In the genomic region with DNA sequence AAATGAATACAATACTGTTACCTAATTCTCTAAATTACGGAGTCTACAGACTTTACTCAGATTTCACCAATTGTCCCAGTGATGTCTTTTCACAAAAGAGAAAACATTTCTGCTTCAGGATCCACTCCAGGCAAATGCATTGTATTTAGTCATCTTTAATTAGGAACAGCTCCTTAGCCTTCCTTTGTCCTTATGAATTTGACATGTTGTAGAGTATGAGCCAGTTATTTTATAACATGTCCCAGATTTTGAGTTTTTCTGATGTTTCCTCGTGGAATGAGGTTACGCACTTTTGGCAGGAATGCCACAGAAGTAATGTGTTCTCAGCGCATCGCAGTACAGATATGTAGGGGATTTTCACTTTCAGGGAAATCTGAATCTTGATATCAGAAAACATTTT, we compare ENCODE assay signal across 26 cellular contexts. TPM values are rescaled to one million over a fixed set of nuclear protein-coding genes. Genes with fewer than 3 reads are reported as not detected.
A peak's percentile ranks its signal among the peaks of the same experiment; 100 is the strongest.
DNase-seq lines count a peak whose midpoint lies in the region; ATAC-seq and TF ChIP-seq lines count a peak whose summit lies in the region.
"Had no signal": no experiment of that assay in that cellular context is flagged by ENCODE, and none has a peak within 500 bp of the region (broad histone marks: within the 10 kb centered on the region; RNA-seq: fewer than 3 reads in every experiment).

No MANE protein-coding gene starts in this region.

- TF ChIP-seq CTCF in AG09319 (IDR thresholded peaks at IDR 0.05; ENCODE audit: low read depth, low read length) (no peak), GM23338 (conservative IDR thresholded peaks at IDR 0.05; ENCODE audit: low read depth in 2 of 2) (no peak), fibroblast of villous mesenchyme (IDR thresholded peaks at IDR 0.05; ENCODE audit: insufficient read depth, low read depth, low read length) (no peak)

- ATAC-seq in GM23338 (no peak), HG03045 (IDR thresholded peaks at IDR 0.05; ENCODE audit: unreplicated experiment) (no peak), HG03039 (IDR thresholded peaks at IDR 0.05; ENCODE audit: unreplicated experiment) (no peak), HG03354 (IDR thresholded peaks at IDR 0.05; ENCODE audit: poor library complexity, severe bottlenecking, unreplicated experiment) (no peak), GM21390 (IDR thresholded peaks at IDR 0.05; ENCODE audit: unreplicated experiment) (no peak)
- ATAC-seq: left lung; psoas muscle; Right ventricle myocardium inferior; stimulated activated memory B cell treated with anti-CD40 and anti-IgM and Interleukin-4, amounts not matched to agents 10 μg/mL and 1 μg/mL and 100 μg/mL, for 72 hours had no signal

- no peak overlapping the region for H3K4me3 ChIP-seq in GM23338
- H3K4me3 ChIP-seq in adipocyte (ENCODE audit: low read length), result peak overlapping the region; percentile 39
- H3K4me3 ChIP-seq in fibroblast of villous mesenchyme (ENCODE audit: low read depth, low read length), result no peak overlapping the region
- H3K4me3 ChIP-seq: HAP-1, left lung, PC-9, psoas muscle, sigmoid colon had no signal

- H3K27me3 ChIP-seq in GM23338 (ENCODE audit: insufficient read depth), result no peaks in the 10 kb centered on the region
- no peaks in the 10 kb centered on the region for H3K27me3 ChIP-seq in adipocyte (replicated peaks; ENCODE audit: control insufficient read depth, insufficient read depth, low read length)
- H3K27me3 ChIP-seq: left lung, sigmoid colon had no signal

- no peaks in the 10 kb centered on the region for H3F3A ChIP-seq in GM23338 (replicated peaks; ENCODE audit: low read depth)

- peak overlapping the region; percentile 11 for H3K9ac ChIP-seq in adipocyte (ENCODE audit: low read length)

- H2AFZ ChIP-seq in GM23338, result no peak overlapping the region
- H2AFZ ChIP-seq: PC-9 had no signal

- peak overlapping the region; percentile 85 for H3K27ac Mint-ChIP-seq in GM23338
- H3K27ac Mint-ChIP-seq: activated CD4-positive, alpha-beta T cell treated with anti-CD3 and anti-CD28 coated beads, Interleukin-2, amount 10 ng/mL, durations not matched to agents 7 days and 5 days; CD4-positive, alpha-beta T cell; stimulated activated memory B cell treated with anti-CD40 and anti-IgM and Interleukin-4, amounts not matched to agents 10 μg/mL and 1 μg/mL and 100 μg/mL, for 72 hours; type B pancreatic cell had no signal

- H4K20me1 ChIP-seq in GM23338 (replicated peaks; ENCODE audit: insufficient read depth), result no peaks in the 10 kb centered on the region

- no peaks in the 10 kb centered on the region for H3K9me2 ChIP-seq in GM23338 (ENCODE audit: insufficient read depth)

- H3K36me3 ChIP-seq in GM23338 (ENCODE audit: insufficient read depth) (no peaks in the 10 kb centered on the region), adipocyte (ENCODE audit: control insufficient read depth, insufficient read depth, low read length, severe bottlenecking) (peaks cover 12% of the 10 kb centered on the region)
- H3K36me3 ChIP-seq: left lung had no signal

- H3K79me2 ChIP-seq in GM23338 (replicated peaks; ENCODE audit: insufficient read depth), result 0 out of 2 replicates have a peak, but pooled peaks cover 4% of the 10 kb centered on the region

- peaks cover 35% of the 10 kb centered on the region for H3K4me1 ChIP-seq in GM23338 (ENCODE audit: insufficient read depth)
- H3K4me1 ChIP-seq in adipocyte (ENCODE audit: control insufficient read depth, insufficient read depth, low read length), result peaks cover 18% of the 10 kb centered on the region
- H3K4me1 ChIP-seq: left lung, sigmoid colon had no signal

- H3K4me1 Mint-ChIP-seq in GM23338, result peaks cover 43% of the 10 kb centered on the region
- H3K4me1 Mint-ChIP-seq: stimulated activated memory B cell treated with anti-CD40 and anti-IgM and Interleukin-4, amounts not matched to agents 10 μg/mL and 1 μg/mL and 100 μg/mL, for 72 hours had no signal

- no peaks in the 10 kb centered on the region for H3K9me3 Mint-ChIP-seq in GM23338
- H3K9me3 Mint-ChIP-seq: activated CD4-positive, alpha-beta T cell treated with anti-CD3 and anti-CD28 coated beads, Interleukin-2, amount 10 ng/mL, durations not matched to agents 7 days and 5 days; CD4-positive, alpha-beta T cell; stimulated activated memory B cell treated with anti-CD40 and anti-IgM and Interleukin-4, amounts not matched to agents 10 μg/mL and 1 μg/mL and 100 μg/mL, for 72 hours; type B pancreatic cell had no signal

- peaks cover 1% of the 10 kb centered on the region for H3K27me3 Mint-ChIP-seq in GM23338 (ENCODE audit: insufficient read depth, low read depth, poor library complexity)
- H3K27me3 Mint-ChIP-seq: activated CD4-positive, alpha-beta T cell treated with anti-CD3 and anti-CD28 coated beads, Interleukin-2, amount 10 ng/mL, durations not matched to agents 7 days and 5 days; CD4-positive, alpha-beta T cell; stimulated activated memory B cell treated with anti-CD40 and anti-IgM and Interleukin-4, amounts not matched to agents 10 μg/mL and 1 μg/mL and 100 μg/mL, for 72 hours; type B pancreatic cell had no signal

- no peak overlapping the region for H3K4me3 Mint-ChIP-seq in GM23338
- H3K4me3 Mint-ChIP-seq: activated CD4-positive, alpha-beta T cell treated with anti-CD3 and anti-CD28 coated beads, Interleukin-2, amount 10 ng/mL, durations not matched to agents 7 days and 5 days; CD4-positive, alpha-beta T cell; stimulated activated memory B cell treated with anti-CD40 and anti-IgM and Interleukin-4, amounts not matched to agents 10 μg/mL and 1 μg/mL and 100 μg/mL, for 72 hours; type B pancreatic cell had no signal

- no peak overlapping the region; the same call in 1 of the 2 replicates for H3K27ac ChIP-seq in GM23338 (ENCODE audit: low read depth)
- H3K27ac ChIP-seq: left lung, PC-9, psoas muscle, sigmoid colon had no signal

- no peaks in the 10 kb centered on the region for H3K9me3 ChIP-seq in adipocyte (ENCODE audit: control insufficient read depth, low read length)
- H3K9me3 ChIP-seq: HAP-1, left lung, psoas muscle, sigmoid colon had no signal

- peak overlapping the region; percentile 50 for H3K4me2 ChIP-seq in GM23338
- H3K4me2 ChIP-seq: PC-9 had no signal

- H3K36me3 Mint-ChIP-seq in GM23338 (ENCODE audit: low read depth), result peaks cover 4% of the 10 kb centered on the region; the same call in 1 of the 3 replicates

- DNase-seq in AG09319 (ENCODE audit: extremely low read depth, low read depth), result peak; percentile 49
- DNase-seq in GM23338 (ENCODE audit: low spot score), result no peak
- DNase-seq in adipocyte (ENCODE audit: low read depth), result peak; percentile 76
- peak; percentile 42 for DNase-seq in fibroblast of villous mesenchyme (ENCODE audit: low read depth)
- DNase-seq: activated CD4-positive, alpha-beta T cell treated with anti-CD3 and anti-CD28 coated beads, Interleukin-2, amount 10 ng/mL, durations not matched to agents 7 days and 5 days; activated naive CD4-positive, alpha-beta T cell; activated T-cell treated with anti-CD3 and anti-CD28 coated beads, Interleukin-2, amount 50 U/mL, for 48 hours; CD4-positive, alpha-beta T cell; erythroblast; left lung; mesendoderm; NCI-H1694 treated with DMSO at 0.1 percent for 48 hours; NCI-H526; PC-9; psoas muscle; sigmoid colon; stimulated activated CD4-positive, alpha-beta T cell treated with anti-CD3 and anti-CD28 coated beads, Interleukin-4, amount 100 ng/mL, for 4 hours; substantia nigra had no signal

TF ChIP-seq in GM23338, 12 proteins besides CTCF, POLR2A, EP300 and RAD21 (continues in another document):
- TF ChIP-seq ZNF331 (CRISPR knock-in tag; IDR thresholded peaks at IDR 0.05; ENCODE audit: low read depth), result no peak
- TF ChIP-seq, protein P1, sequence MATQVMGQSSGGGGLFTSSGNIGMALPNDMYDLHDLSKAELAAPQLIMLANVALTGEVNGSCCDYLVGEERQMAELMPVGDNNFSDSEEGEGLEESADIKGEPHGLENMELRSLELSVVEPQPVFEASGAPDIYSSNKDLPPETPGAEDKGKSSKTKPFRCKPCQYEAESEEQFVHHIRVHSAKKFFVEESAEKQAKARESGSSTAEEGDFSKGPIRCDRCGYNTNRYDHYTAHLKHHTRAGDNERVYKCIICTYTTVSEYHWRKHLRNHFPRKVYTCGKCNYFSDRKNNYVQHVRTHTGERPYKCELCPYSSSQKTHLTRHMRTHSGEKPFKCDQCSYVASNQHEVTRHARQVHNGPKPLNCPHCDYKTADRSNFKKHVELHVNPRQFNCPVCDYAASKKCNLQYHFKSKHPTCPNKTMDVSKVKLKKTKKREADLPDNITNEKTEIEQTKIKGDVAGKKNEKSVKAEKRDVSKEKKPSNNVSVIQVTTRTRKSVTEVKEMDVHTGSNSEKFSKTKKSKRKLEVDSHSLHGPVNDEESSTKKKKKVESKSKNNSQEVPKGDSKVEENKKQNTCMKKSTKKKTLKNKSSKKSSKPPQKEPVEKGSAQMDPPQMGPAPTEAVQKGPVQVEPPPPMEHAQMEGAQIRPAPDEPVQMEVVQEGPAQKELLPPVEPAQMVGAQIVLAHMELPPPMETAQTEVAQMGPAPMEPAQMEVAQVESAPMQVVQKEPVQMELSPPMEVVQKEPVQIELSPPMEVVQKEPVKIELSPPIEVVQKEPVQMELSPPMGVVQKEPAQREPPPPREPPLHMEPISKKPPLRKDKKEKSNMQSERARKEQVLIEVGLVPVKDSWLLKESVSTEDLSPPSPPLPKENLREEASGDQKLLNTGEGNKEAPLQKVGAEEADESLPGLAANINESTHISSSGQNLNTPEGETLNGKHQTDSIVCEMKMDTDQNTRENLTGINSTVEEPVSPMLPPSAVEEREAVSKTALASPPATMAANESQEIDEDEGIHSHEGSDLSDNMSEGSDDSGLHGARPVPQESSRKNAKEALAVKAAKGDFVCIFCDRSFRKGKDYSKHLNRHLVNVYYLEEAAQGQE (IDR thresholded peaks at IDR 0.05; ENCODE audit: unreplicated experiment), result no peak
- TF ChIP-seq POLR2AphosphoS5 (IDR thresholded peaks at IDR 0.05; ENCODE audit: low read depth), result no peak
- TF ChIP-seq JUNB (IDR thresholded peaks at IDR 0.05; ENCODE audit: unreplicated experiment), result no peak
- TF ChIP-seq EZH2phosphoT487 (IDR thresholded peaks at IDR 0.05; ENCODE audit: unreplicated experiment), result no peak
- no peak for TF ChIP-seq NANOG (IDR thresholded peaks at IDR 0.05; ENCODE audit: borderline replicate concordance)
- TF ChIP-seq STAT1 (IDR thresholded peaks at IDR 0.05; ENCODE audit: unreplicated experiment), result no peak
- TF ChIP-seq EZH2 (IDR thresholded peaks at IDR 0.05; ENCODE audit: low read depth, unreplicated experiment), result no peak
- TF ChIP-seq CREB1 (CRISPR knock-in tag; IDR thresholded peaks at IDR 0.05; ENCODE audit: low read depth), result no peak
- no peak for TF ChIP-seq ZNF114 (CRISPR knock-in tag; IDR thresholded peaks at IDR 0.05)

RNA-seq across cellular contexts. Expression of a gene that starts 10.5 kb away (rescaled TPM):
- total RNA-seq in GM23338 (2014; rRNA removed; shearing (Covaris generic)), result 7.7 and 9.9 TPM in 2 replicates
- 8.8 and 11.1 TPM in 2 replicates for polyA plus RNA-seq in GM23338 (2016; fragmentation: Nextera tagmentation; extraction: Ambion mirVana)
- 9.9 and 10.6 TPM in 2 replicates for total RNA-seq in fibroblast of villous mesenchyme

RNA-seq across cellular contexts. Expression of a gene that starts 42.3 kb away (rescaled TPM):
- total RNA-seq in GM23338 (2014; rRNA removed; shearing (Covaris generic)), result 11.5 and 12.3 TPM in 2 replicates
- 2.5 and 3.6 TPM in 2 replicates for polyA plus RNA-seq in GM23338 (2016; fragmentation: Nextera tagmentation; extraction: Ambion mirVana)
- total RNA-seq in fibroblast of villous mesenchyme, result 4.8 and 5.6 TPM in 2 replicates
